Comparison of ENCODE assay signal across 10 cellular contexts in genomic region chr7:76515999-76516443, GRCh38. TPM values are rescaled to one million over a fixed set of nuclear protein-coding genes. Genes with fewer than 3 reads are reported as not detected.
DNase-seq lines count a peak whose midpoint lies in the region; TF ChIP-seq lines count a peak whose summit lies in the region.
"Had no signal": no experiment of that assay in that cellular context is flagged by ENCODE, and none has a peak within 500 bp of the region (broad histone marks: within the 10 kb centered on the region; RNA-seq: fewer than 3 reads in every experiment).

No MANE protein-coding gene starts in this region.

- peak; percentile 65 for TF ChIP-seq CTCF in endothelial cell (IDR thresholded peaks at IDR 0.05; ENCODE audit: unreplicated experiment)
- peak; percentile 93 for TF ChIP-seq CTCF in retinal pigment epithelial cell (conservative IDR thresholded peaks at IDR 0.05; ENCODE audit: low read depth, low read length)
- TF ChIP-seq CTCF in progenitor cell of endocrine pancreas (IDR thresholded peaks at IDR 0.05; ENCODE audit: unreplicated experiment): no peak

- H3K27ac Mint-ChIP-seq in endothelial cell (ENCODE audit: unreplicated experiment) (no peak overlapping the region), progenitor cell of endocrine pancreas (no peak overlapping the region)
- H3K27ac Mint-ChIP-seq: activated naive CD8-positive, alpha-beta T cell had no signal

- H3K4me3 Mint-ChIP-seq in endothelial cell (ENCODE audit: unreplicated experiment) (no peak overlapping the region), progenitor cell of endocrine pancreas (ENCODE audit: low read depth) (no peak overlapping the region)
- H3K4me3 Mint-ChIP-seq: activated naive CD8-positive, alpha-beta T cell had no signal

- H3K36me3 Mint-ChIP-seq in endothelial cell (ENCODE audit: low read depth, unreplicated experiment) (no peaks in the 10 kb centered on the region), progenitor cell of endocrine pancreas (ENCODE audit: insufficient read depth) (no peaks in the 10 kb centered on the region)
- H3K36me3 Mint-ChIP-seq: activated naive CD8-positive, alpha-beta T cell had no signal

- intact Hi-C loops in posterior vena cava (cut with DNase I): no loop called here

- no peaks in the 10 kb centered on the region for H3K4me1 Mint-ChIP-seq in endothelial cell (ENCODE audit: unreplicated experiment)
- no peaks in the 10 kb centered on the region for H3K4me1 Mint-ChIP-seq in progenitor cell of endocrine pancreas (ENCODE audit: low read depth)

- H3K9me3 Mint-ChIP-seq in endothelial cell (ENCODE audit: unreplicated experiment): no peaks in the 10 kb centered on the region
- H3K9me3 Mint-ChIP-seq in progenitor cell of endocrine pancreas (ENCODE audit: low read depth): no peaks in the 10 kb centered on the region

- DNase-seq in NCI-H1436 (lab: John Stamatoyannopoulos, UW) (peak; percentile 33), NCI-H1436 treated with DMSO at 0.1 percent for 48 hours (lab: John Stamatoyannopoulos, UW) (no peak), NCI-H526 treated with DMSO at 0.1 percent for 48 hours (lab: John Stamatoyannopoulos, UW) (peak; percentile 16), endothelial cell (ENCODE audit: low spot score) (peak; percentile 78), retinal pigment epithelial cell (ENCODE audit: low read depth) (no peak), progenitor cell of endocrine pancreas (ENCODE audit: low spot score, unreplicated experiment) (no peak), NCI-H1694 treated with DMSO at 0.1 percent for 48 hours (lab: John Stamatoyannopoulos, UW) (no peak), posterior vena cava (ENCODE audit: low spot score) (no peak)

- H3K27me3 Mint-ChIP-seq in endothelial cell (ENCODE audit: unreplicated experiment): no peaks in the 10 kb centered on the region
- H3K27me3 Mint-ChIP-seq in progenitor cell of endocrine pancreas: no peaks in the 10 kb centered on the region
- H3K27me3 Mint-ChIP-seq: activated naive CD8-positive, alpha-beta T cell had no signal

- no peak overlapping the region for H3K4me3 ChIP-seq in retinal pigment epithelial cell (ENCODE audit: low read length)
- H3K4me3 ChIP-seq: suprapubic skin had no signal

RNA-seq across cellular contexts. Expression of gene UPK3B, which starts 5.7 kb away (rescaled TPM):
- total RNA-seq in endothelial cell (ENCODE audit: unreplicated experiment) (0.87 TPM), progenitor cell of endocrine pancreas (1.7 and 4.7 TPM in 2 replicates), posterior vena cava (1 to 10 TPM in 1 of 2 donors, under 1 TPM in 1; 0.37 to 1.1 TPM)

RNA-seq across cellular contexts. Expression of gene SPDYE16, which starts 27.1 kb away (rescaled TPM):
- total RNA-seq in endothelial cell (ENCODE audit: unreplicated experiment) (not detected), progenitor cell of endocrine pancreas (0.31 and 0.47 TPM in 2 replicates), posterior vena cava (under 1 TPM; 0.10 to 0.28 TPM)

RNA-seq across cellular contexts. Expression of gene DTX2, which starts 54.5 kb away (rescaled TPM):
- total RNA-seq in endothelial cell (ENCODE audit: unreplicated experiment) (35.4 TPM), progenitor cell of endocrine pancreas (38.2 and 55.6 TPM in 2 replicates), posterior vena cava (10 to 100 TPM; 24.6 to 25.2 TPM)

Comparison
In these comparisons a context has a peak if more than half of its experiments do, and no peak if none do; other contexts are left out.
1. DNase-seq: peak in NCI-H1436 (single experiment), NCI-H526 treated with DMSO at 0.1 percent for 48 hours (single experiment) and endothelial cell (single experiment); none in NCI-H1436 treated with DMSO at 0.1 percent for 48 hours (single experiment), retinal pigment epithelial cell (single experiment), progenitor cell of endocrine pancreas (single experiment), NCI-H1694 treated with DMSO at 0.1 percent for 48 hours (single experiment) and posterior vena cava (single experiment).